1 cellular context compared by ENCODE assay signal in the genomic region with DNA sequence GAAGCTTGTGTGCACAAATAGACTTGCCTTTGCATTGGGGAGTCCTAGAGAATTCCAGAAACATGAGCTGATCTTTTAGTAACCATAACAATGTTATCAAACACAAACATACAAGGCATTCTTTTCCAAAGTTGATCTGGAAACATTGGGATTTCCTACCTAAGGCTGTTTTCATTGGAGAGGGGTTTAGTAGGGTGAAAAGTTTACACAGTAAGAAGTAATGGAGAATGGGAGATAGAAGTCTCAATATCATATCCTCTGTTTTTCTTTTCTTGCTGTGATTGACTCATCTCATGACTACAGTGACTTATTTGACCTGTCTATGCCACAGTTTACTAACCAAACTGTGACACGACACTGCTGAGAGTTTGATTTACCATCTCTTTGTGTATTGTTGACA.
TF ChIP-seq lines count a peak whose summit lies in the region.

No MANE protein-coding gene starts in this region.

TF ChIP-seq in SK-N-SH treated with all-trans-retinoic acid at 6 μM for 48 hours, 23 proteins besides CTCF, POLR2A, EP300 and RAD21 (continued from another document):
- TF ChIP-seq CSRNP3 (CRISPR knock-in tag; IDR thresholded peaks at IDR 0.05) (no peak), TCF4 (CRISPR knock-in tag; IDR thresholded peaks at IDR 0.05; ENCODE audit: borderline replicate concordance) (no peak), RARB (CRISPR knock-in tag; IDR thresholded peaks at IDR 0.05) (no peak), OSR1 (CRISPR knock-in tag; IDR thresholded peaks at IDR 0.05) (no peak), CREB5 (CRISPR knock-in tag; IDR thresholded peaks at IDR 0.05; ENCODE audit: low read depth) (no peak), ISL1 (CRISPR knock-in tag; IDR thresholded peaks at IDR 0.05) (no peak), ZNF70 (CRISPR knock-in tag; IDR thresholded peaks at IDR 0.05) (no peak), SNAI2 (CRISPR knock-in tag; IDR thresholded peaks at IDR 0.05) (no peak), ZFP3 (CRISPR knock-in tag; IDR thresholded peaks at IDR 0.05) (no peak), BACH2 (CRISPR knock-in tag; IDR thresholded peaks at IDR 0.05; ENCODE audit: borderline replicate concordance) (no peak), ZNF565 (CRISPR knock-in tag; conservative IDR thresholded peaks at IDR 0.05; ENCODE audit: low read depth) (no peak), CSDC2 (CRISPR knock-in tag; IDR thresholded peaks at IDR 0.05) (no peak)
